In the genomic region with DNA sequence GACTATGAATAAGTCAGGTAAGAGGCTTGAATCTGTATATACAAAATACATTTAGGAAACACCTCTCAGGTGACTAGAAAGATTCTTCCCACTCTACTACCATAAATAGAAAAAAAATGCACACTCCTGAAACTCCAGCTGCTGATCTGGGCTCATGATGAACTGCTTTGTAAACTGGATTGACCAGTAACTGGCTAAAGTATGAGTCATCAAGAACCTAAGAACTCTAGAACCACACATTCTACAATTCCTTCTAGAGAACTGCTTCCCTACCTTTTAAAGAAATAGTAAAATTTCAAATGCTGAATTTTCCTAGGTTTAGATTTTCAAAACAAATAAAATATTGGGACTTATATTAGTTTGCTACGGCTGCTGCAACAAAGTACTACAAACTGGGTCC, we compare ENCODE assay signal across 10 cellular contexts. TPM values are rescaled to one million over a fixed set of nuclear protein-coding genes. Genes with fewer than 3 reads are reported as not detected.
A peak's percentile ranks its signal among the peaks of the same experiment; 100 is the strongest.
DNase-seq lines count a peak whose midpoint lies in the region; ATAC-seq, FAIRE-seq and TF ChIP-seq lines count a peak whose summit lies in the region.
"Had no signal": no experiment of that assay in that cellular context is flagged by ENCODE, and none has a peak within 500 bp of the region (broad histone marks: within the 10 kb centered on the region; RNA-seq: fewer than 3 reads in every experiment).

No MANE protein-coding gene starts in this region.

- peaks cover 100% of the 10 kb centered on the region for H3K79me2 ChIP-seq in SU-DHL-6 (ENCODE audit: insufficient read depth, low read length)

- peaks cover 67% of the 10 kb centered on the region for H3F3A ChIP-seq in SU-DHL-6 (ENCODE audit: insufficient read depth)

- intact Hi-C loops in aorta (cut with DNase I) = no loop called here

- no peak for TF ChIP-seq POLR2A in GM12892 (IDR thresholded peaks at IDR 0.05; ENCODE audit: low read depth, low read length)

- 58 to 60% methylated on average over 1 of the region's 1 CpG for WGBS in aorta, 2 donors

- peak; percentile 42 for DNase-seq in ACHN
- DNase-seq in GM12892 (ENCODE audit: insufficient read length) = no peak
- no peak for DNase-seq in immature natural killer cell
- DNase-seq in aorta = no peak
- no peak for DNase-seq in G401 (ENCODE audit: low spot score)
- no peak for DNase-seq in D341Med (ENCODE audit: low spot score)
- DNase-seq: DND-41, uterus had no signal

- H2AFZ ChIP-seq in SU-DHL-6 (ENCODE audit: low read depth, low read length, severe bottlenecking) = no peak overlapping the region

- H3K4me1 Mint-ChIP-seq in immature natural killer cell = peaks cover 88 to 96% of the 10 kb centered on the region in 2 donors

- peak overlapping the region; percentile 19; the same call in 1 of the 2 replicates for H3K27ac ChIP-seq in SU-DHL-6 (ENCODE audit: low read depth, low read length)
- no peak overlapping the region for H3K27ac ChIP-seq in aorta (ENCODE audit: low read depth in 1 of 2, low read length in 2 of 2)
- H3K27ac ChIP-seq: uterus had no signal

- H3K27ac Mint-ChIP-seq in immature natural killer cell = peak overlapping the region in 4 of 6 donors; percentile 27 to 72 (median 64)

- in situ Hi-C loops in ACHN (cut with HindIII; ENCODE audit: low pct_ligation_motif_present, low pct_unique_long_range_greater_than_20kb, low sequenced_read_pairs) = no loop called here
- in situ Hi-C loops in G401 (cut with HindIII; ENCODE audit: low sequenced_read_pairs) = no loop called here

- no peaks in the 10 kb centered on the region for H3K36me3 Mint-ChIP-seq in immature natural killer cell

- H3K4me2 ChIP-seq in SU-DHL-6 (ENCODE audit: low read depth, low read length, poor library complexity, severe bottlenecking) = peak overlapping the region; percentile 45

- H3K9me3 ChIP-seq in SU-DHL-6 (ENCODE audit: insufficient read depth, low read length) (no peaks in the 10 kb centered on the region), aorta (ENCODE audit: control insufficient read depth, low read length) (no peaks in the 10 kb centered on the region)
- H3K9me3 ChIP-seq: uterus had no signal

- peaks cover 0 to 2% (median 0%) of the 10 kb centered on the region in 3 donors for H3K27me3 Mint-ChIP-seq in immature natural killer cell (ENCODE audit: low read depth in 3 of 3)

- peak overlapping the region in 1 of 5 donors; percentile 41 for H3K4me3 Mint-ChIP-seq in immature natural killer cell

- no peak overlapping the region for H3K9ac ChIP-seq in SU-DHL-6 (ENCODE audit: low read length)

- no peaks in the 10 kb centered on the region for H3K9me2 ChIP-seq in SU-DHL-6 (replicated peaks; ENCODE audit: insufficient read depth, low read length)

- peaks cover 78% of the 10 kb centered on the region for H4K20me1 ChIP-seq in SU-DHL-6 (ENCODE audit: low read depth, low read length)

- no peak for TF ChIP-seq CTCF in SU-DHL-6 (IDR thresholded peaks at IDR 0.05; ENCODE audit: insufficient read depth, low read length, poor library complexity, severe bottlenecking)

- ATAC-seq in aorta (ENCODE audit: low FRiP score) (no peak), GM21723 (IDR thresholded peaks at IDR 0.05; ENCODE audit: unreplicated experiment) (no peak)

- H3K36me3 ChIP-seq in SU-DHL-6 (ENCODE audit: low read length) (peaks cover 39% of the 10 kb centered on the region), aorta (ENCODE audit: control insufficient read depth in 1 of 2, insufficient read depth in 2 of 2, low read length in 1 of 2) (no peaks in the 10 kb centered on the region)
- H3K36me3 ChIP-seq: uterus had no signal

- H3K9me3 Mint-ChIP-seq in immature natural killer cell = no peaks in the 10 kb centered on the region

- H3K4me1 ChIP-seq in aorta (ENCODE audit: control insufficient read depth in 1 of 2, insufficient read depth in 2 of 2, low read length in 2 of 2) = peaks cover 2 to 4% of the 10 kb centered on the region in 2 donors
- H3K4me1 ChIP-seq: uterus had no signal

- peak; percentile 66 for FAIRE-seq in GM12892 (lab: Jason Lieb, UNC)

- H3K27me3 ChIP-seq in SU-DHL-6 (ENCODE audit: low read length) (no peaks in the 10 kb centered on the region), aorta (ENCODE audit: control insufficient read depth in 1 of 2, insufficient read depth in 2 of 2, low read length in 1 of 2) (no peaks in the 10 kb centered on the region)
- H3K27me3 ChIP-seq: uterus had no signal

- H3K4me3 ChIP-seq in SU-DHL-6 (ENCODE audit: insufficient read depth, low read length, poor library complexity, severe bottlenecking) = no peak overlapping the region
- no peak overlapping the region for H3K4me3 ChIP-seq in aorta (ENCODE audit: low read length in 2 of 2)
- H3K4me3 ChIP-seq: uterus had no signal

RNA-seq across cellular contexts. Expression of a gene that starts 55.2 kb away (rescaled TPM):
- polyA plus RNA-seq in GM12892 (2012; ENCODE audit: missing spikeins) = 57.3 TPM
- polyA plus RNA-seq in immature natural killer cell = 100 to 1,000 TPM in 1 of 3 donors, 10 to 100 TPM in 2; 76.8 to 128 (median 92.9) TPM
- 10 to 100 TPM; 71.6 to 77.0 TPM for total RNA-seq in aorta
- polyA plus RNA-seq in aorta = 10 to 100 TPM; 23.0 to 23.7 TPM
- total RNA-seq in G401 (2014; rRNA removed; shearing (Covaris generic)) = 6.7 and 9.0 TPM in 2 replicates
